In the genomic region with DNA sequence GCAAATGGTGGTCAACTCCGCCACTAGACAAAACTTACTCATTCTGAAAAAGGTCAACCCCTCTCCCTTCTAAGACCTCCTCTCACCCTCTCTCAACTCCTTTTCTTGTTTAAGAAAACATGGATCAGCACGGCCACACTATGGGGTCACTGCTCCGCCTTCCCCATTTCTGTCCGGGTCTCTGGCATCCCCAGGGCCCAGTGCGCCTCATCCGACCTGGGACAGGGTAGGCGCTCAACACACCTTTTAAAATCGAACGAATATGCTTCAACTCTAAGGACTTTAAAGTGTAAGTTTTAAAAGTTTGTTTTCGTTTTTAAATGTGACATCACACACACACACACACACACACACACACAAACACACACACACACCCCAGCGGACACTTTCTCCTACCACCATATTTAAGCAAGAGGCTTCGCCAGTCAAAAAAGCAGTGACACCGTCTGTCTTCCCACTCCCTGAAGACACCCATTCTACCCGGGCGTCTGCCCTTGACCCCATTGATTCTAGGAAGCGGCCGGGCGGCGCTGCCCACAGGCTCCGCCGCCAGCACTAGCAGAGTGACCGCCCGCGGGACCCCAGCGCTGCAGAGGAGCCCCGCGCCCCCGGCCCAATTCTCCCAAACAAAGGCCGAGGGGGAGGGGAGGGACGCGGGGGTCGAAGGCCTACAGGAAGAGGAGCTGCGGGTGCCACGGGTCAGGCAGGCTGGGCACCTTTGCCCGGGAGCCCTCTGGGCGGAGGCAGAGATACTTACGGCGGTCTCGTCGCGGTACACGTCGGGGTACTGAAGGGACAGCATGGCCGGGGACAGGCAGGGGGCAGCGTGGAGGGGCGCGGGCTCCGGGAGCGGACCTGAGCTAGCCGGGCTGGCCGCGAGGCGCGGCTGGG, we compare ENCODE assay signal across 8 cellular contexts. TPM values are rescaled to one million over a fixed set of nuclear protein-coding genes. Genes with fewer than 3 reads are reported as not detected.
DNase-seq lines count a peak whose midpoint lies in the region; ATAC-seq, FAIRE-seq and TF ChIP-seq lines count a peak whose summit lies in the region.

No MANE protein-coding gene starts in this region.

- TF ChIP-seq POLR2A in GM12891 (IDR thresholded peaks at IDR 0.05; ENCODE audit: low read depth, low read length) = no peak

- H3K4me1 ChIP-seq in neutrophil (ENCODE audit: control insufficient read depth in 1 of 2, insufficient read depth in 1 of 2, low read depth in 1 of 2, low read length in 1 of 2) = peaks cover 18 to 20% of the 10 kb centered on the region in 2 experiments

- peak overlapping the region; percentile 95 for H3K4me3 Mint-ChIP-seq in activated T-cell treated with anti-CD3 and anti-CD28 coated beads, Interleukin-2, amount 50 U/mL, for 24 hours

- no peaks in the 10 kb centered on the region for H3K9me3 Mint-ChIP-seq in activated T-cell treated with anti-CD3 and anti-CD28 coated beads, Interleukin-2, amount 50 U/mL, for 24 hours

- H3K27me3 Mint-ChIP-seq in activated T-cell treated with anti-CD3 and anti-CD28 coated beads, Interleukin-2, amount 50 U/mL, for 24 hours = peaks cover 5% of the 10 kb centered on the region

- TF ChIP-seq CTCF in 22Rv1 (IDR thresholded peaks at IDR 0.05) (no peak), fibroblast of the aortic adventitia (IDR thresholded peaks at IDR 0.05; ENCODE audit: insufficient read depth, low read length) (peak; percentile 4), neutrophil (IDR thresholded peaks at IDR 0.05) (no peak)

- H3K27ac ChIP-seq in 22Rv1 (peak overlapping the region; percentile 70), neutrophil (peak overlapping the region; percentile 70)

- H3K36me3 ChIP-seq in neutrophil = no peaks in the 10 kb centered on the region

- peak overlapping the region; percentile 95 for H3K4me3 ChIP-seq in fibroblast of the aortic adventitia (ENCODE audit: low read depth, low read length)
- peak overlapping the region; percentile 64 to 71 for H3K4me3 ChIP-seq in neutrophil (ENCODE audit: low read depth in 1 of 2, low read length in 1 of 2)

- H3K4me1 Mint-ChIP-seq in activated T-cell treated with anti-CD3 and anti-CD28 coated beads, Interleukin-2, amount 50 U/mL, for 24 hours (ENCODE audit: low read depth) = peaks cover 66% of the 10 kb centered on the region

- ATAC-seq in HG02884 (IDR thresholded peaks at IDR 0.05; ENCODE audit: unreplicated experiment) = peak; percentile 41

- FAIRE-seq in GM12891 (lab: Jason Lieb, UNC) = peak; percentile 47

- H3K36me3 Mint-ChIP-seq in activated T-cell treated with anti-CD3 and anti-CD28 coated beads, Interleukin-2, amount 50 U/mL, for 24 hours (ENCODE audit: low read depth) = peaks cover 15% of the 10 kb centered on the region

- DNase-seq in GM12891 (ENCODE audit: insufficient read length, low spot score) = peak; percentile 30
- peak; percentile 13 for DNase-seq in NCI-H1694 treated with DMSO at 0.1 percent for 48 hours (lab: John Stamatoyannopoulos, UW)
- DNase-seq in activated T-cell treated with anti-CD3 and anti-CD28 coated beads, Interleukin-2, amount 50 U/mL, for 24 hours = no peak
- DNase-seq in fibroblast of the aortic adventitia (ENCODE audit: low read depth) = peak; percentile 55
- DNase-seq in cortex of kidney (lab: John Stamatoyannopoulos, UW) = no peak

- no peaks in the 10 kb centered on the region for H3K9me3 ChIP-seq in neutrophil

- peak overlapping the region; percentile 86 for H3K27ac Mint-ChIP-seq in activated T-cell treated with anti-CD3 and anti-CD28 coated beads, Interleukin-2, amount 50 U/mL, for 24 hours

- H3K27me3 ChIP-seq in neutrophil = peaks cover 28% of the 10 kb centered on the region

TF ChIP-seq in GM12891, 5 proteins besides CTCF, POLR2A, EP300 and RAD21:
- TF ChIP-seq TAF1 (IDR thresholded peaks at IDR 0.05; ENCODE audit: low read depth, low read length) (no peak), SPI1 (IDR thresholded peaks at IDR 0.05; ENCODE audit: low read depth, low read length) (no peak), POU2F2 (IDR thresholded peaks at IDR 0.05; ENCODE audit: low read depth, low read length) (no peak), PAX5 (IDR thresholded peaks at IDR 0.05; ENCODE audit: insufficient read depth, low read length, severe bottlenecking) (no peak), POLR2AphosphoS5 (IDR thresholded peaks at IDR 0.05; ENCODE audit: low read depth, low read length) (no peak)

RNA-seq across cellular contexts. Expression of gene PREP, which starts 0.5 kb away (rescaled TPM):
- polyA plus RNA-seq in GM12891 (2012; ENCODE audit: low read depth, missing spikeins) = 13.7 TPM
- total RNA-seq in fibroblast of the aortic adventitia (ENCODE audit: low replicate concordance) = 9.0 and 18.1 TPM in 2 replicates

Comparison
In these comparisons a context has a peak if more than half of its experiments do, and no peak if none do; other contexts are left out.
1. DNase-seq: peak in GM12891 (single experiment), NCI-H1694 treated with DMSO at 0.1 percent for 48 hours (single experiment) and fibroblast of the aortic adventitia (single experiment); none in activated T-cell treated with anti-CD3 and anti-CD28 coated beads, Interleukin-2, amount 50 U/mL, for 24 hours (single experiment) and cortex of kidney (single experiment).